ENCODE assay signal across 11 cellular contexts in the genomic region with DNA sequence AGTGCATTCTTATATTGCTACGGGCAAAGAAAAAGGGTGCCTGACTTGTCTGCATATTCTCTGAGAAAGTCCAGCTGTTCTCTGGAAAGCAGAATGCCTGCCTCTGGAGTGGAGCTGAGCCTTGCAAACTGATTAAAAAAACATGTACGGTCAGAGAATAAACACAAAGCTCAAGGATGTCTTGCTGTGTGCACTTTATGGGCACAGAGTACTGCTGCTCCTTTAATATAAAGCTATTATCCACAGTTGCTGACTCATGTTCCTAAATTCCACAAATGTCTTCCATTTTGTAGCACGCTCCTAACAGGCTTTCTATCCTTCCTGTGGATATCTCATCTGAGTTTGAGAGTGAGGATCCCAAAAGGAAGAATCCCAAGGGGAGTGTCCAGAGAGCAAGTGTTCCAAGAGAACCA.
DNase-seq lines count a peak whose midpoint lies in the region; ATAC-seq and TF ChIP-seq lines count a peak whose summit lies in the region.
"Had no signal": no experiment of that assay in that cellular context is flagged by ENCODE, and none has a peak within 500 bp of the region (broad histone marks: within the 10 kb centered on the region; RNA-seq: fewer than 3 reads in every experiment).

No MANE protein-coding gene starts in this region.

- CTCF ChIA-PET in BJ (lab: Yijun Ruan, JAX): no interaction called here

- H3K36me3 ChIP-seq in BJ (ENCODE audit: control insufficient read depth, insufficient read depth, low read length): no peaks in the 10 kb centered on the region

- H3K4me3 ChIP-seq in BJ (ENCODE audit: low read depth, low read length): no peak overlapping the region
- no peak overlapping the region for H3K4me3 ChIP-seq in foreskin fibroblast (ENCODE audit: low read depth in 1 of 2, low read length in 2 of 2)

- DNase-seq in BJ (ENCODE audit: low read depth) (peak; percentile 85), foreskin fibroblast (peak; percentile 80 to 91), renal cortical epithelial cell (ENCODE audit: low read depth) (peak; percentile 45), RPMI8226 (no peak), Ammon's horn (ENCODE audit: low spot score) (no peak), hippocampal formation (lab: John Stamatoyannopoulos, UW) (no peak)
- DNase-seq: activated naive CD4-positive, alpha-beta T cell treated with anti-CD3 and anti-CD28 coated beads, Interleukin-2, amount 10 ng/mL, durations not matched to agents 7 days and 5 days; NCI-H2081; stimulated activated naive CD4-positive, alpha-beta T cell treated with Interleukin-2 at 50 U/mL for 16 hours had no signal

- no peaks in the 10 kb centered on the region for H3K27me3 ChIP-seq in BJ (ENCODE audit: control insufficient read depth, insufficient read depth, low read length)

- peak; percentile 98 for ATAC-seq in SK-N-SH treated with all-trans-retinoic acid at 6 μM for 48 hours
- no peak for ATAC-seq in GM18868 (IDR thresholded peaks at IDR 0.05; ENCODE audit: unreplicated experiment)

- TF ChIP-seq CTCF in BJ (IDR thresholded peaks at IDR 0.05; ENCODE audit: insufficient read depth, low read depth, low read length) (no peak), foreskin fibroblast (IDR thresholded peaks at IDR 0.05; ENCODE audit: low read depth, low read length) (no peak)

- POLR2A ChIA-PET in BJ (lab: Charles Lee): interaction anchor here (0.5 kb wide), 1 partner anchor 164 kb away, joined by 3 read pairs; no protein-coding TSS in a partner anchor

TF ChIP-seq in SK-N-SH treated with all-trans-retinoic acid at 6 μM for 48 hours, 23 proteins besides CTCF, POLR2A, EP300 and RAD21:
- TF ChIP-seq, protein P1, sequence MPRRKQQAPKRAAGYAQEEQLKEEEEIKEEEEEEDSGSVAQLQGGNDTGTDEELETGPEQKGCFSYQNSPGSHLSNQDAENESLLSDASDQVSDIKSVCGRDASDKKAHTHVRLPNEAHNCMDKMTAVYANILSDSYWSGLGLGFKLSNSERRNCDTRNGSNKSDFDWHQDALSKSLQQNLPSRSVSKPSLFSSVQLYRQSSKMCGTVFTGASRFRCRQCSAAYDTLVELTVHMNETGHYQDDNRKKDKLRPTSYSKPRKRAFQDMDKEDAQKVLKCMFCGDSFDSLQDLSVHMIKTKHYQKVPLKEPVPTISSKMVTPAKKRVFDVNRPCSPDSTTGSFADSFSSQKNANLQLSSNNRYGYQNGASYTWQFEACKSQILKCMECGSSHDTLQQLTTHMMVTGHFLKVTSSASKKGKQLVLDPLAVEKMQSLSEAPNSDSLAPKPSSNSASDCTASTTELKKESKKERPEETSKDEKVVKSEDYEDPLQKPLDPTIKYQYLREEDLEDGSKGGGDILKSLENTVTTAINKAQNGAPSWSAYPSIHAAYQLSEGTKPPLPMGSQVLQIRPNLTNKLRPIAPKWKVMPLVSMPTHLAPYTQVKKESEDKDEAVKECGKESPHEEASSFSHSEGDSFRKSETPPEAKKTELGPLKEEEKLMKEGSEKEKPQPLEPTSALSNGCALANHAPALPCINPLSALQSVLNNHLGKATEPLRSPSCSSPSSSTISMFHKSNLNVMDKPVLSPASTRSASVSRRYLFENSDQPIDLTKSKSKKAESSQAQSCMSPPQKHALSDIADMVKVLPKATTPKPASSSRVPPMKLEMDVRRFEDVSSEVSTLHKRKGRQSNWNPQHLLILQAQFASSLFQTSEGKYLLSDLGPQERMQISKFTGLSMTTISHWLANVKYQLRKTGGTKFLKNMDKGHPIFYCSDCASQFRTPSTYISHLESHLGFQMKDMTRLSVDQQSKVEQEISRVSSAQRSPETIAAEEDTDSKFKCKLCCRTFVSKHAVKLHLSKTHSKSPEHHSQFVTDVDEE (CRISPR knock-in tag; IDR thresholded peaks at IDR 0.05): 0 out of 2 replicates have a peak, but pooled peaks have one; percentile 34
- TF ChIP-seq GLIS3 (CRISPR knock-in tag; IDR thresholded peaks at IDR 0.05): no peak

Comparison
In these comparisons a context has a peak if more than half of its experiments do, and no peak if none do; other contexts are left out.
1. DNase-seq: peak in BJ (single experiment), foreskin fibroblast (2 of 2) and renal cortical epithelial cell (single experiment); none in RPMI8226 (single experiment), Ammon's horn (single experiment) and hippocampal formation (0 of 2).